7 cellular contexts compared by ENCODE assay signal in the genomic region with DNA sequence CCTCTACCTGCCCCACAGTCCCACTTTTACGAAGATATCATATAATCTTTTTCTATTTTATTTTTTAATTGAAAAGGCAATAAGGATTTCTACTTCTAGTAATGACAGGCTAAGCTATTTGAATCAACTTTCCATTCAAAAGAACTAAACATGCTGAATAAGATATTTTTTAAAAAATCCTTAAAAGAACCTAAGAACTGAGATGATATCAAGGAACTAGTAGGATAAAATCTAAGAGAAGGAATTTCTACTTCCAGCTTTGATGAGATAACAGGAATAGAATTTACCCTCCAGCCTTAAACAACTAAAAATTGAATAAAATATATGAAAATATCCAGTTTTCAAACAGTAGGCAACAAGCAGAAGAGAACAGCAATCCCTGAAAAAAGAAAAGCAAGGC.
"Had no signal": no experiment of that assay in that cellular context is flagged by ENCODE, and none has a peak within 500 bp of the region (broad histone marks: within the 10 kb centered on the region; RNA-seq: fewer than 3 reads in every experiment).

No MANE protein-coding gene starts in this region.

- DNase-seq: IMR-90, KBM-7, KG1 had no signal

- FAIRE-seq: HepG2, HTR-8/SVneo had no signal

- H3K27me3 Mint-ChIP-seq: IgD-negative memory B cell had no signal

- H3K9me3 Mint-ChIP-seq: IgD-negative memory B cell had no signal

- H3K4me3 Mint-ChIP-seq: IgD-negative memory B cell had no signal

- H3K27ac ChIP-seq: HL-60 had no signal

- H3K27ac Mint-ChIP-seq: IgD-negative memory B cell had no signal

- H3K4me1 Mint-ChIP-seq: IgD-negative memory B cell had no signal

- ATAC-seq: HepG2 had no signal
